16 cellular contexts compared by ENCODE assay signal in genomic region chr20:60209048-60209447, GRCh38.
"Had no signal": no experiment of that assay in that cellular context is flagged by ENCODE, and none has a peak within 500 bp of the region (broad histone marks: within the 10 kb centered on the region; RNA-seq: fewer than 3 reads in every experiment).

No MANE protein-coding gene starts in this region.

- H3K36me3 ChIP-seq: prostate gland had no signal

- H3K27me3 ChIP-seq: body of pancreas, neutrophil had no signal

- DNase-seq: activated CD4-positive, alpha-beta T cell treated with anti-CD3 and anti-CD28 coated beads, Interleukin-2, amount 50 U/mL, for 4 hours; activated CD8-positive, alpha-beta memory T cell treated with anti-CD3 and anti-CD28 coated beads, Interleukin-2, amount 10 ng/mL, durations not matched to agents 7 days and 5 days; activated effector memory CD4-positive, alpha-beta T cell treated with Interleukin-2 at 50 U/mL for 16 hours; activated T-cell treated with anti-CD3 and anti-CD28 coated beads, Interleukin-2, amount 50 U/mL, for 24 hours; body of pancreas; dermis blood vessel endothelial cell; hypothalamus; naive thymus-derived CD4-positive, alpha-beta T cell; stimulated activated CD4-positive, alpha-beta T cell treated with anti-CD3 and anti-CD28 coated beads, Interleukin-12 subunit alpha, Interleukin-12 subunit beta, amount 100 ng/mL, for 4 hours; stimulated activated naive CD4-positive, alpha-beta T cell treated with Interleukin-2 at 50 U/mL for 16 hours; T-helper 1 cell had no signal

- H3K4me3 ChIP-seq: body of pancreas, lung, prostate gland had no signal

- H3K4me1 ChIP-seq: body of pancreas, prostate gland had no signal

- ATAC-seq: activated CD4-positive, CD25-positive, alpha-beta regulatory T cell treated with anti-CD3 and anti-CD28 coated beads, Interleukin-2, amount 50 U/mL, for 24 hours; activated CD8-positive, alpha-beta memory T cell treated with anti-CD3 and anti-CD28 coated beads, Interleukin-2, amount 10 ng/mL, durations not matched to agents 7 days and 5 days; body of pancreas; naive thymus-derived CD4-positive, alpha-beta T cell; sciatic nerve had no signal

- H3K9me3 ChIP-seq: body of pancreas, neutrophil, prostate gland had no signal
